In the genomic region with DNA sequence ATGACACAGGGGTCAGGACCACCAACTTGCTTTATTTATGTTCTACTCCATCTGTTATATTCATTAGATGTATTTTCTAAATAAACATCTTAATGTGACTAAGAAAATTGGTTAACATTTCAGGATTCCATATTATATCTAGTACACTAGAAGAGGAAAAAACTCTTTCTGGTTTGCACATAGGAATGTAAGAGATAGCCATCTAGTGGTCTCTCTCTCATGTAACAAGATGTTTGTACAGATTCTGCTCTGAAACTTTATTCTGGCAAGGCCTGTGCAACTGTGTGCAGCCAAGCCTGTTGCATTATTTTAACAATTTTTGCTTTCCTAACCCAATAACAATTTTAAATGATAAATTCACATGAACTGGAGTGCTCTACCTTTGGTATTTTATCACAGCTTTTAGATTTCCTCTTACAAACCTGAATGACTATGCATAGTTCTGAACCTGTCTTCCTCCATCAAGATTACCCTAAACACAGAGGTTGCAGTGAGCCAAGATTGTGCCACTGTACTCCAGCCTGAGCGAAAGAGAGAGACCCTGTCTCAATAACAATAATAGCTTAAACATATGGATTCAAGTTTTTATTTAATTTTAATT, we compare ENCODE assay signal across 9 cellular contexts.
DNase-seq lines count a peak whose midpoint lies in the region; ATAC-seq, FAIRE-seq and TF ChIP-seq lines count a peak whose summit lies in the region.
"Had no signal": no experiment of that assay in that cellular context is flagged by ENCODE, and none has a peak within 500 bp of the region (broad histone marks: within the 10 kb centered on the region; RNA-seq: fewer than 3 reads in every experiment).

No MANE protein-coding gene starts in this region.

- H3K27me3 Mint-ChIP-seq in activated CD4-positive, alpha-beta T cell treated with anti-CD3 and anti-CD28 coated beads, Interleukin-2, amount 10 ng/mL, durations not matched to agents 7 days and 5 days = no peaks in the 10 kb centered on the region

- H3K9me3 ChIP-seq in GM12878 (replicated peaks; ENCODE audit: control insufficient read depth, insufficient read depth, low read length) = no peaks in the 10 kb centered on the region
- H3K9me3 ChIP-seq in liver (ENCODE audit: control insufficient read depth in 4 of 4, low read length in 3 of 4) = no peaks in the 10 kb centered on the region

- H3K4me3 ChIP-seq in GM12878 (no peak overlapping the region), liver (ENCODE audit: low read depth in 1 of 3, low read length in 3 of 3) (no peak overlapping the region)

- H3K4me1 Mint-ChIP-seq in activated CD4-positive, alpha-beta T cell treated with anti-CD3 and anti-CD28 coated beads, Interleukin-2, amount 10 ng/mL, durations not matched to agents 7 days and 5 days = peaks cover 4% of the 10 kb centered on the region

- H3K36me3 ChIP-seq in GM12878 (ENCODE audit: control insufficient read depth in 2 of 2, insufficient read depth in 2 of 2, low read length in 1 of 2) (no peaks in the 10 kb centered on the region; a peak in 1 of 4 replicates), liver (ENCODE audit: control insufficient read depth in 4 of 4, insufficient read depth in 3 of 4, low read depth in 1 of 4, low read length in 3 of 4) (no peaks in the 10 kb centered on the region)

- no peak for TF ChIP-seq EP300 in GM12878 (IDR thresholded peaks at IDR 0.05; ENCODE audit: borderline replicate concordance in 1 of 2, control insufficient read depth in 1 of 2, low read depth in 2 of 2, low read length in 2 of 2)

- no peak overlapping the region for H3K4me2 ChIP-seq in GM12878 (ENCODE audit: control insufficient read depth, insufficient read depth)

- TF ChIP-seq RAD21 in GM12878 (IDR thresholded peaks at IDR 0.05; ENCODE audit: insufficient read depth, low read depth, low read length) = peak; percentile 53
- TF ChIP-seq RAD21 in liver (IDR thresholded peaks at IDR 0.05) = peak; percentile 61 to 74

- ATAC-seq in GM12878 (peak; percentile 63), GM18867 (IDR thresholded peaks at IDR 0.05; ENCODE audit: unreplicated experiment) (no peak)

- no TSS peak for BruUV-seq in GM12878 (replicated peaks; lab: Mats Ljungman, UMichigan)

- peak overlapping the region; percentile 5 for H3K27ac Mint-ChIP-seq in activated CD4-positive, alpha-beta T cell treated with anti-CD3 and anti-CD28 coated beads, Interleukin-2, amount 10 ng/mL, durations not matched to agents 7 days and 5 days

- no peak overlapping the region for H3K9ac ChIP-seq in GM12878 (ENCODE audit: control insufficient read depth, insufficient read depth, low read length)
- H3K9ac ChIP-seq in liver (ENCODE audit: low read depth in 1 of 2, low read length in 2 of 2) = no peak overlapping the region

- H3K27ac ChIP-seq in GM12878 (ENCODE audit: control insufficient read depth, insufficient read depth) (no peak overlapping the region), liver (ENCODE audit: low read depth in 1 of 2, low read length in 2 of 2) (no peak overlapping the region)

- H3K4me3 Mint-ChIP-seq in activated CD4-positive, alpha-beta T cell treated with anti-CD3 and anti-CD28 coated beads, Interleukin-2, amount 10 ng/mL, durations not matched to agents 7 days and 5 days = no peak overlapping the region
- H3K4me3 Mint-ChIP-seq: activated T-cell treated with anti-CD3 and anti-CD28 coated beads, Interleukin-2, amount 50 U/mL, for 4 hours had no signal

- H2AFZ ChIP-seq in GM12878 (ENCODE audit: control insufficient read depth, low read depth, low read length) = no peak overlapping the region

- CTCF ChIA-PET in activated CD4-positive, alpha-beta T cell treated with anti-CD3 and anti-CD28 coated beads, Interleukin-2, amount 10 ng/mL, durations not matched to agents 7 days and 5 days (lab: Charles Lee) = interaction anchor here (1.9 kb wide), 1 partner anchor 12 kb away, joined by 4 read pairs; no protein-coding TSS in a partner anchor
- CTCF ChIA-PET in GM12878 (lab: Yijun Ruan, JAX) = interaction anchor here (0.9 to 6.1 kb wide), 12 partner anchors 11 to 302 kb away, joined by 3 to 44 read pairs (median 4); no protein-coding TSS in a partner anchor

- H4K20me1 ChIP-seq in GM12878 (ENCODE audit: control insufficient read depth, insufficient read depth) = no peaks in the 10 kb centered on the region

- H3K4me1 ChIP-seq in GM12878 (ENCODE audit: control insufficient read depth, insufficient read depth, low read length) = no peaks in the 10 kb centered on the region
- H3K4me1 ChIP-seq in liver (ENCODE audit: control insufficient read depth in 4 of 4, insufficient read depth in 4 of 4, low read length in 3 of 4) = no peaks in the 10 kb centered on the region

- RAD21 ChIA-PET in GM12878 (lab: Charles Lee; ENCODE audit: unreplicated experiment) = interaction anchor here (0.9 to 4.8 kb wide), 3 partner anchors 166 to 290 kb away, joined by 4 to 19 read pairs (median 5); no protein-coding TSS in a partner anchor

- no peak for DNase-seq in activated CD4-positive, alpha-beta T cell treated with anti-CD3 and anti-CD28 coated beads, Interleukin-2, amount 10 ng/mL, durations not matched to agents 7 days and 5 days
- no peak for DNase-seq in activated CD4-positive, alpha-beta T cell treated with anti-CD3 and anti-CD28 coated beads for 4 hours
- DNase-seq in HuH-7.5 (ENCODE audit: low spot score) (peak; percentile 6), GM12878 (ENCODE audit: low read depth, low spot score) (no peak), middle frontal gyrus (ENCODE audit: extremely low spot score, low spot score) (no peak), foreskin melanocyte (no peak)
- DNase-seq: activated T-cell treated with anti-CD3 and anti-CD28 coated beads, Interleukin-2, amount 50 U/mL, for 4 hours had no signal

- no peak for TF ChIP-seq POLR2A in GM12878 (IDR thresholded peaks at IDR 0.05; ENCODE audit: low read depth, low read length)

- no peaks in the 10 kb centered on the region for H3K9me3 Mint-ChIP-seq in activated CD4-positive, alpha-beta T cell treated with anti-CD3 and anti-CD28 coated beads, Interleukin-2, amount 10 ng/mL, durations not matched to agents 7 days and 5 days
- H3K9me3 Mint-ChIP-seq: activated T-cell treated with anti-CD3 and anti-CD28 coated beads, Interleukin-2, amount 50 U/mL, for 4 hours had no signal

- no peaks in the 10 kb centered on the region for H3K27me3 ChIP-seq in GM12878 (replicated peaks in 1 of 2; ENCODE audit: control insufficient read depth in 2 of 2, insufficient read depth in 2 of 2, low read length in 1 of 2)
- no peaks in the 10 kb centered on the region for H3K27me3 ChIP-seq in liver (ENCODE audit: control insufficient read depth in 4 of 4, insufficient read depth in 4 of 4, low read length in 3 of 4)

- 84% methylated on average over 1 of the region's 1 CpG for WGBS in GM12878 (ENCODE audit: insufficient coverage, insufficient replicate concordance, low lambda C conversion rate, missing lambda C conversion rate)
- 90% methylated on average over 1 of the region's 1 CpG for WGBS in liver

- no peaks in the 10 kb centered on the region for H3K79me2 ChIP-seq in GM12878 (ENCODE audit: control insufficient read depth, insufficient read depth, low read length)

- SMC1A ChIA-PET in GM12878 (lab: Charles Lee; ENCODE audit: uncharacterized antibody, unreplicated experiment) = interaction anchor here (0.6 to 3.6 kb wide), 7 partner anchors 21 to 290 kb away, joined by 3 to 23 read pairs (median 3); no protein-coding TSS in a partner anchor

- POLR2A ChIA-PET in activated CD4-positive, alpha-beta T cell treated with anti-CD3 and anti-CD28 coated beads, Interleukin-2, amount 10 ng/mL, durations not matched to agents 7 days and 5 days (lab: Charles Lee) = no interaction called here
- POLR2A ChIA-PET in GM12878 (lab: Charles Lee) = no interaction called here

- intact Hi-C loops in GM12878 (cut with micrococcal nuclease; ENCODE audit: unreplicated experiment) = loop anchor here (2.0 to 5.0 kb wide), 2 partner anchors 189 to 291 kb away; no protein-coding TSS in a partner anchor

- TF ChIP-seq CTCF in GM12878 (IDR thresholded peaks at IDR 0.05 in 2 of 3, conservative IDR thresholded peaks at IDR 0.05 in 1 of 3; ENCODE audit: control insufficient read depth in 2 of 3, extremely low read depth in 1 of 3, insufficient read depth in 1 of 3, low read depth in 3 of 3, low read length in 3 of 3) = peak; percentile 34 to 50 (median 43); a peak in 4 of 6 replicates
- TF ChIP-seq CTCF in liver (IDR thresholded peaks at IDR 0.05; ENCODE audit: low read depth, low read length, missing input control) = peak; percentile 40

- in situ Hi-C loops in GM12878 (cut with MboI) = no loop called here

- H3K36me3 Mint-ChIP-seq in activated CD4-positive, alpha-beta T cell treated with anti-CD3 and anti-CD28 coated beads, Interleukin-2, amount 10 ng/mL, durations not matched to agents 7 days and 5 days (ENCODE audit: low read depth) = peaks cover 3% of the 10 kb centered on the region

- peak; percentile 44 for FAIRE-seq in GM12878 (lab: Jason Lieb, UNC)

TF ChIP-seq in GM12878, 131 proteins besides CTCF, POLR2A, EP300 and RAD21:
- TF ChIP-seq MTA2 (IDR thresholded peaks at IDR 0.05; ENCODE audit: low read depth) = no peak
- TF ChIP-seq SMC3 (IDR thresholded peaks at IDR 0.05; ENCODE audit: borderline replicate concordance, low read length) = peak; percentile 32; the same call in 1 of the 2 replicates
- TF ChIP-seq HDAC6 (IDR thresholded peaks at IDR 0.05; ENCODE audit: unreplicated experiment) = no peak
TF ChIP-seq in GM12878: peak in this region for 1.

TF ChIP-seq in liver, 16 proteins besides CTCF, POLR2A, EP300 and RAD21:
- TF ChIP-seq FOXA1 (IDR thresholded peaks at IDR 0.05) (no peak), SP1 (IDR thresholded peaks at IDR 0.05) (no peak), YY1 (IDR thresholded peaks at IDR 0.05) (no peak), RXRA (IDR thresholded peaks at IDR 0.05) (no peak), HNF4G (IDR thresholded peaks at IDR 0.05) (no peak), TAF1 (conservative IDR thresholded peaks at IDR 0.05) (no peak), JUND (IDR thresholded peaks at IDR 0.05) (no peak), FOXA2 (IDR thresholded peaks at IDR 0.05) (no peak)
- TF ChIP-seq, protein P1, sequence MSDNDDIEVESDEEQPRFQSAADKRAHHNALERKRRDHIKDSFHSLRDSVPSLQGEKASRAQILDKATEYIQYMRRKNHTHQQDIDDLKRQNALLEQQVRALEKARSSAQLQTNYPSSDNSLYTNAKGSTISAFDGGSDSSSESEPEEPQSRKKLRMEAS (IDR thresholded peaks at IDR 0.05) = no peak
- TF ChIP-seq, protein P2, sequence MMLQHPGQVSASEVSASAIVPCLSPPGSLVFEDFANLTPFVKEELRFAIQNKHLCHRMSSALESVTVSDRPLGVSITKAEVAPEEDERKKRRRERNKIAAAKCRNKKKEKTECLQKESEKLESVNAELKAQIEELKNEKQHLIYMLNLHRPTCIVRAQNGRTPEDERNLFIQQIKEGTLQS (IDR thresholded peaks at IDR 0.05) = no peak
TF ChIP-seq in liver: peak in this region for 0.
